Comparison of ENCODE assay signal across 17 cellular contexts in genomic region chr13:100630564-100630963, GRCh38. TPM values are rescaled to one million over a fixed set of nuclear protein-coding genes. Genes with fewer than 3 reads are reported as not detected.
DNase-seq lines count a peak whose midpoint lies in the region; ATAC-seq and TF ChIP-seq lines count a peak whose summit lies in the region.
"Had no signal": no experiment of that assay in that cellular context is flagged by ENCODE, and none has a peak within 500 bp of the region (broad histone marks: within the 10 kb centered on the region; RNA-seq: fewer than 3 reads in every experiment).

No MANE protein-coding gene starts in this region.

- H3K9me3 Mint-ChIP-seq in progenitor cell of endocrine pancreas (ENCODE audit: low read depth): no peaks in the 10 kb centered on the region
- no peaks in the 10 kb centered on the region for H3K9me3 Mint-ChIP-seq in CD8-positive, alpha-beta T cell
- H3K9me3 Mint-ChIP-seq in activated naive CD8-positive, alpha-beta T cell treated with anti-CD3 and anti-CD28 coated beads, Interleukin-2, amount 50 U/mL, for 24 hours: no peaks in the 10 kb centered on the region
- H3K9me3 Mint-ChIP-seq in activated T-helper 2 cell treated with anti-CD3 and anti-CD28 coated beads, Interferon-gamma antibody, Interleukin-2, Interleukin-4, amounts not matched to agents 10 μg/mL and 5 μg/mL and 100 μg/mL, durations not matched to agents 14 hours and 24 hours and 36 hours: no peaks in the 10 kb centered on the region
- H3K9me3 Mint-ChIP-seq: activated CD8-positive, alpha-beta T cell treated with anti-CD3 and anti-CD28 coated beads for 36 hours; CD4-positive, alpha-beta T cell; central memory CD8-positive, alpha-beta T cell; nephron had no signal

- peak overlapping the region; percentile 4 for H3K27ac Mint-ChIP-seq in progenitor cell of endocrine pancreas
- H3K27ac Mint-ChIP-seq in CD8-positive, alpha-beta T cell: no peak overlapping the region
- H3K27ac Mint-ChIP-seq in activated naive CD8-positive, alpha-beta T cell treated with anti-CD3 and anti-CD28 coated beads, Interleukin-2, amount 50 U/mL, for 24 hours: no peak overlapping the region
- H3K27ac Mint-ChIP-seq in activated T-helper 2 cell treated with anti-CD3 and anti-CD28 coated beads, Interferon-gamma antibody, Interleukin-2, Interleukin-4, amounts not matched to agents 10 μg/mL and 5 μg/mL and 100 μg/mL, durations not matched to agents 14 hours and 24 hours and 36 hours: no peak overlapping the region
- H3K27ac Mint-ChIP-seq: activated CD8-positive, alpha-beta T cell treated with anti-CD3 and anti-CD28 coated beads for 36 hours; CD4-positive, alpha-beta T cell; nephron had no signal

- no peaks in the 10 kb centered on the region for H3K79me2 ChIP-seq in Loucy (ENCODE audit: insufficient read depth, low read length)

- H3K9me2 ChIP-seq in Loucy (replicated peaks; ENCODE audit: low read depth, low read length): no peaks in the 10 kb centered on the region

- H3K4me1 Mint-ChIP-seq in progenitor cell of endocrine pancreas (ENCODE audit: low read depth): no peaks in the 10 kb centered on the region
- no peaks in the 10 kb centered on the region for H3K4me1 Mint-ChIP-seq in CD8-positive, alpha-beta T cell (ENCODE audit: low read depth)
- H3K4me1 Mint-ChIP-seq in activated naive CD8-positive, alpha-beta T cell treated with anti-CD3 and anti-CD28 coated beads, Interleukin-2, amount 50 U/mL, for 24 hours: no peaks in the 10 kb centered on the region
- H3K4me1 Mint-ChIP-seq in activated T-helper 2 cell treated with anti-CD3 and anti-CD28 coated beads, Interferon-gamma antibody, Interleukin-2, Interleukin-4, amounts not matched to agents 10 μg/mL and 5 μg/mL and 100 μg/mL, durations not matched to agents 14 hours and 24 hours and 36 hours (ENCODE audit: low read depth): no peaks in the 10 kb centered on the region
- H3K4me1 Mint-ChIP-seq: central memory CD8-positive, alpha-beta T cell; nephron had no signal

- H3K4me2 ChIP-seq in Loucy (ENCODE audit: low read depth, low read length, poor library complexity, severe bottlenecking): peak overlapping the region; percentile 3
- H3K4me2 ChIP-seq: smooth muscle cell had no signal

- H3K4me1 ChIP-seq in Loucy (ENCODE audit: insufficient read depth, low read length, poor library complexity, severe bottlenecking): peaks cover 18% of the 10 kb centered on the region
- peaks cover 50% of the 10 kb centered on the region for H3K4me1 ChIP-seq in SJSA1 (replicated peaks)
- H3K4me1 ChIP-seq in CD8-positive, alpha-beta T cell (ENCODE audit: insufficient read depth, low read length): no peaks in the 10 kb centered on the region
- H3K4me1 ChIP-seq: tibial artery had no signal

- H3K4me3 Mint-ChIP-seq in progenitor cell of endocrine pancreas (ENCODE audit: low read depth): no peak overlapping the region
- no peak overlapping the region for H3K4me3 Mint-ChIP-seq in CD8-positive, alpha-beta T cell
- no peak overlapping the region for H3K4me3 Mint-ChIP-seq in activated naive CD8-positive, alpha-beta T cell treated with anti-CD3 and anti-CD28 coated beads, Interleukin-2, amount 50 U/mL, for 24 hours
- H3K4me3 Mint-ChIP-seq in activated T-helper 2 cell treated with anti-CD3 and anti-CD28 coated beads, Interferon-gamma antibody, Interleukin-2, Interleukin-4, amounts not matched to agents 10 μg/mL and 5 μg/mL and 100 μg/mL, durations not matched to agents 14 hours and 24 hours and 36 hours (ENCODE audit: low read depth): no peak overlapping the region
- H3K4me3 Mint-ChIP-seq: activated CD8-positive, alpha-beta T cell treated with anti-CD3 and anti-CD28 coated beads for 36 hours; CD4-positive, alpha-beta T cell; central memory CD8-positive, alpha-beta T cell; nephron had no signal

- DNase-seq in SJSA1 (ENCODE audit: low read depth in 1 of 2, low spot score in 2 of 2) (peak in 1 of 2 experiments; percentile 25), head of caudate nucleus (peak in 23 of 42 donors; percentile 10 to 74 (median 47)), progenitor cell of endocrine pancreas (ENCODE audit: low spot score, unreplicated experiment) (no peak), NOMO-1 treated with DMSO at 0.1 percent for 48 hours (lab: John Stamatoyannopoulos, UW; ENCODE audit: unreplicated experiment) (no peak)
- DNase-seq in CD8-positive, alpha-beta T cell: no peak
- no peak for DNase-seq in activated naive CD8-positive, alpha-beta T cell treated with anti-CD3 and anti-CD28 coated beads, Interleukin-2, amount 50 U/mL, for 24 hours
- DNase-seq in activated T-helper 2 cell treated with anti-CD3 and anti-CD28 coated beads, Interferon-gamma antibody, Interleukin-2, Interleukin-4, amounts not matched to agents 10 μg/mL and 5 μg/mL and 100 μg/mL, durations not matched to agents 14 hours and 24 hours and 36 hours (ENCODE audit: low spot score): no peak
- DNase-seq: activated CD8-positive, alpha-beta T cell treated with anti-CD3 and anti-CD28 coated beads for 36 hours; activated naive CD4-positive, alpha-beta T cell; CD4-positive, alpha-beta T cell; NCI-H524; SHP77 treated with DMSO at 0.1 percent for 48 hours; tibial artery had no signal

- TF ChIP-seq CTCF in Loucy (conservative IDR thresholded peaks at IDR 0.05; ENCODE audit: low read length) (no peak), progenitor cell of endocrine pancreas (IDR thresholded peaks at IDR 0.05; ENCODE audit: unreplicated experiment) (no peak)
- no peak for TF ChIP-seq CTCF in CD8-positive, alpha-beta T cell (IDR thresholded peaks at IDR 0.05)

- ATAC-seq in CD8-positive, alpha-beta T cell: no peak
- no peak for ATAC-seq in activated naive CD8-positive, alpha-beta T cell treated with anti-CD3 and anti-CD28 coated beads, Interleukin-2, amount 50 U/mL, for 24 hours
- ATAC-seq: activated CD8-positive, alpha-beta T cell treated with anti-CD3 and anti-CD28 coated beads for 36 hours had no signal

- no peaks in the 10 kb centered on the region for H3K9me3 ChIP-seq in Loucy (ENCODE audit: insufficient read depth, low read depth, low read length)
- no peaks in the 10 kb centered on the region for H3K9me3 ChIP-seq in SJSA1 (replicated peaks)
- no peaks in the 10 kb centered on the region for H3K9me3 ChIP-seq in CD8-positive, alpha-beta T cell (ENCODE audit: low read length)
- H3K9me3 ChIP-seq: tibial artery had no signal

- H3K4me3 ChIP-seq in Loucy (ENCODE audit: low read length, poor library complexity, severe bottlenecking) (no peak overlapping the region), SJSA1 (no peak overlapping the region)
- H3K4me3 ChIP-seq in CD8-positive, alpha-beta T cell (ENCODE audit: low read depth, low read length): no peak overlapping the region
- H3K4me3 ChIP-seq: smooth muscle cell, tibial artery had no signal

- H3K27me3 ChIP-seq in Loucy (ENCODE audit: insufficient read depth, low read length, poor library complexity, severe bottlenecking): no peaks in the 10 kb centered on the region
- no peaks in the 10 kb centered on the region for H3K27me3 ChIP-seq in SJSA1 (replicated peaks)
- no peaks in the 10 kb centered on the region for H3K27me3 ChIP-seq in CD8-positive, alpha-beta T cell (ENCODE audit: insufficient read depth, low read length)
- H3K27me3 ChIP-seq: tibial artery had no signal

- no peaks in the 10 kb centered on the region for H3F3A ChIP-seq in Loucy (ENCODE audit: low read depth)

- POLR2A ChIA-PET in CD8-positive, alpha-beta T cell (lab: Charles Lee): no interaction called here

- no peaks in the 10 kb centered on the region for H4K20me1 ChIP-seq in Loucy (ENCODE audit: insufficient read depth, low read length, poor library complexity, severe bottlenecking)

- CTCF ChIA-PET in CD8-positive, alpha-beta T cell (lab: Charles Lee): interaction anchor here (0.8 kb wide), 1 partner anchor 57 kb away, joined by 3 read pairs; no protein-coding TSS in a partner anchor

- no peak overlapping the region for H2AFZ ChIP-seq in Loucy (ENCODE audit: low read length)

- H3K36me3 ChIP-seq in Loucy (ENCODE audit: insufficient read depth, low read length) (peaks cover 50% of the 10 kb centered on the region), SJSA1 (peaks cover 47% of the 10 kb centered on the region)
- H3K36me3 ChIP-seq in CD8-positive, alpha-beta T cell (ENCODE audit: insufficient read depth, low read length): peaks cover 20% of the 10 kb centered on the region

- intact Hi-C loops in head of caudate nucleus (cut with DNase I): no loop called here
- intact Hi-C loops in CD8-positive, alpha-beta T cell (cut with DNase I, micrococcal nuclease): no loop called here
- intact Hi-C loops in activated T-helper 2 cell treated with anti-CD3 and anti-CD28 coated beads, Interferon-gamma antibody, Interleukin-2, Interleukin-4, amounts not matched to agents 10 μg/mL and 5 μg/mL and 100 μg/mL, durations not matched to agents 14 hours and 24 hours and 36 hours (cut with micrococcal nuclease): no loop called here

- H3K9ac ChIP-seq in Loucy (ENCODE audit: low read depth, low read length, poor library complexity, severe bottlenecking): no peak overlapping the region

- H3K27ac ChIP-seq in SJSA1: peak overlapping the region; percentile 2; the same call in 1 of the 2 replicates
- H3K27ac ChIP-seq in CD8-positive, alpha-beta T cell (ENCODE audit: low read depth, low read length): no peak overlapping the region
- H3K27ac ChIP-seq: tibial artery had no signal

- H3K27me3 Mint-ChIP-seq in progenitor cell of endocrine pancreas: no peaks in the 10 kb centered on the region
- H3K27me3 Mint-ChIP-seq in CD8-positive, alpha-beta T cell (ENCODE audit: low read depth): no peaks in the 10 kb centered on the region
- H3K27me3 Mint-ChIP-seq in activated naive CD8-positive, alpha-beta T cell treated with anti-CD3 and anti-CD28 coated beads, Interleukin-2, amount 50 U/mL, for 24 hours: no peaks in the 10 kb centered on the region
- no peaks in the 10 kb centered on the region for H3K27me3 Mint-ChIP-seq in activated T-helper 2 cell treated with anti-CD3 and anti-CD28 coated beads, Interferon-gamma antibody, Interleukin-2, Interleukin-4, amounts not matched to agents 10 μg/mL and 5 μg/mL and 100 μg/mL, durations not matched to agents 14 hours and 24 hours and 36 hours (ENCODE audit: low read depth)
- H3K27me3 Mint-ChIP-seq: activated CD8-positive, alpha-beta T cell treated with anti-CD3 and anti-CD28 coated beads for 36 hours; CD4-positive, alpha-beta T cell; central memory CD8-positive, alpha-beta T cell had no signal

- H3K36me3 Mint-ChIP-seq in progenitor cell of endocrine pancreas (ENCODE audit: insufficient read depth): peaks cover 29% of the 10 kb centered on the region
- peaks cover 83% of the 10 kb centered on the region for H3K36me3 Mint-ChIP-seq in CD8-positive, alpha-beta T cell
- peaks cover 43% of the 10 kb centered on the region for H3K36me3 Mint-ChIP-seq in activated naive CD8-positive, alpha-beta T cell treated with anti-CD3 and anti-CD28 coated beads, Interleukin-2, amount 50 U/mL, for 24 hours (ENCODE audit: low read depth)
- H3K36me3 Mint-ChIP-seq in activated T-helper 2 cell treated with anti-CD3 and anti-CD28 coated beads, Interferon-gamma antibody, Interleukin-2, Interleukin-4, amounts not matched to agents 10 μg/mL and 5 μg/mL and 100 μg/mL, durations not matched to agents 14 hours and 24 hours and 36 hours (ENCODE audit: low read depth): peaks cover 57% of the 10 kb centered on the region

RNA-seq across cellular contexts. Expression of gene GGACT, which starts 42.0 kb away (rescaled TPM):
- 1.1 and 1.8 TPM in 2 replicates for total RNA-seq in SJSA1 (2014; rRNA removed; shearing (Covaris generic))
- 3.0 and 3.7 TPM in 2 replicates for total RNA-seq in progenitor cell of endocrine pancreas
- 1 to 10 TPM in 1 of 2 experiments, under 1 TPM in 1; 0.98 to 1.1 TPM for total RNA-seq in CD8-positive, alpha-beta T cell
- total RNA-seq in activated T-helper 2 cell treated with anti-CD3 and anti-CD28 coated beads, Interferon-gamma antibody, Interleukin-2, Interleukin-4, amounts not matched to agents 10 μg/mL and 5 μg/mL and 100 μg/mL, durations not matched to agents 14 hours and 24 hours and 36 hours: 5.5 and 7.7 TPM in 2 replicates

RNA-seq across cellular contexts. Expression of gene TMTC4, which starts 44.0 kb away (rescaled TPM):
- 24.2 and 38.4 TPM in 2 replicates for total RNA-seq in SJSA1 (2014; rRNA removed; shearing (Covaris generic))
- 52.6 and 52.7 TPM in 2 replicates for total RNA-seq in progenitor cell of endocrine pancreas
- total RNA-seq in CD8-positive, alpha-beta T cell: 1 to 10 TPM; 4.7 to 6.6 TPM
- total RNA-seq in activated T-helper 2 cell treated with anti-CD3 and anti-CD28 coated beads, Interferon-gamma antibody, Interleukin-2, Interleukin-4, amounts not matched to agents 10 μg/mL and 5 μg/mL and 100 μg/mL, durations not matched to agents 14 hours and 24 hours and 36 hours: 19.2 and 20.3 TPM in 2 replicates

Comparison
In these comparisons a context has a peak if more than half of its experiments do, and no peak if none do; other contexts are left out.
1. DNase-seq: peak in head of caudate nucleus (23 of 42); none in progenitor cell of endocrine pancreas (single experiment), CD8-positive, alpha-beta T cell (0 of 7), activated naive CD8-positive, alpha-beta T cell treated with anti-CD3 and anti-CD28 coated beads, Interleukin-2, amount 50 U/mL, for 24 hours (single experiment), NOMO-1 treated with DMSO at 0.1 percent for 48 hours (single experiment) and activated T-helper 2 cell treated with anti-CD3 and anti-CD28 coated beads, Interferon-gamma antibody, Interleukin-2, Interleukin-4, amounts not matched to agents 10 μg/mL and 5 μg/mL and 100 μg/mL, durations not matched to agents 14 hours and 24 hours and 36 hours (single experiment).